In the genomic region with DNA sequence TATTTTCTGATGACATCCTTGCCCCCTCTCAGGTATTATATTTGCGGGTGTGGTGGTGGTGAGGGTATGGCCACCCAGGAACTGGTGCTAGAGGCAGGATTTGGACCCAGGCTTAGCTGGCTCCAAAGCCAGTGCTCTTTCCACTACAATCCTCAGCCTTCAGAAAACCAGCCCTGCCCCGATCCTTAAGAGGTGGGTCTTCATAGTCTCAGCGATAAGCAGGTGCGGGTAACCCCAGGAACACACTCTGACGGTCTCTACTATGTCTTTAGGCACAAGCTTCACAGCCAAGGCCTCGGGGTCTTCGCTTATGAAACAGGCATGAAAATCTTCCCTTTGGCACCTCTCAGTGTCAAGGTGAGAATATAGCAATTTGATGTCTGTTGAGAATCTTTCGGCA, we compare ENCODE assay signal across 19 cellular contexts.
DNase-seq lines count a peak whose midpoint lies in the region; ATAC-seq, FAIRE-seq and TF ChIP-seq lines count a peak whose summit lies in the region.
"Had no signal": no experiment of that assay in that cellular context is flagged by ENCODE, and none has a peak within 500 bp of the region (broad histone marks: within the 10 kb centered on the region; RNA-seq: fewer than 3 reads in every experiment).

No MANE protein-coding gene starts in this region.

- no peaks in the 10 kb centered on the region for H3K4me1 Mint-ChIP-seq in type B pancreatic cell (ENCODE audit: unreplicated experiment)
- H3K4me1 Mint-ChIP-seq: CD4-positive, alpha-beta memory T cell had no signal

- H3K14ac ChIP-seq in H1 (ENCODE audit: insufficient read length): no peak overlapping the region

- H3K4me2 ChIP-seq in H1 (ENCODE audit: insufficient read depth in 1 of 2, low read depth in 2 of 2, low read length in 2 of 2): no peak overlapping the region

- no peak overlapping the region for H2BK15ac ChIP-seq in H1 (ENCODE audit: low read length)

- H3K27me3 Mint-ChIP-seq in type B pancreatic cell: peaks cover 11% of the 10 kb centered on the region

- H2AFZ ChIP-seq in H1 (ENCODE audit: low read length): no peak overlapping the region
- H2AFZ ChIP-seq: GM23248 had no signal

- no peak for TF ChIP-seq POLR2A in H1 (IDR thresholded peaks at IDR 0.05; ENCODE audit: control extremely low read depth in 1 of 2, low read depth in 2 of 2, low read length in 2 of 2)

- no peak for TF ChIP-seq CTCF in bronchial epithelial cell (IDR thresholded peaks at IDR 0.05; ENCODE audit: insufficient read depth, low read length, severe bottlenecking)
- no peak for TF ChIP-seq CTCF in H1 (IDR thresholded peaks at IDR 0.05; ENCODE audit: control extremely low read depth in 1 of 3, insufficient read depth in 1 of 3, low read depth in 1 of 3, low read length in 3 of 3)
- no peak for TF ChIP-seq CTCF in type B pancreatic cell (conservative IDR thresholded peaks at IDR 0.05)

- H2AK5ac ChIP-seq in H1 (ENCODE audit: low read depth, low read length): no peak overlapping the region

- no peak for TF ChIP-seq EP300 in H1 (IDR thresholded peaks at IDR 0.05; ENCODE audit: borderline replicate concordance in 1 of 2, low read depth in 2 of 2, low read length in 2 of 2)

- H3K36me3 Mint-ChIP-seq in type B pancreatic cell: no peaks in the 10 kb centered on the region
- H3K36me3 Mint-ChIP-seq: CD4-positive, alpha-beta memory T cell had no signal

- H4K20me1 ChIP-seq in H1 (replicated peaks in 1 of 2; ENCODE audit: control insufficient read depth in 1 of 2, insufficient read depth in 2 of 2, low read length in 2 of 2): no peaks in the 10 kb centered on the region

- no peak overlapping the region for H3K4me3 Mint-ChIP-seq in type B pancreatic cell
- H3K4me3 Mint-ChIP-seq: CD4-positive, alpha-beta memory T cell; H9 had no signal

- no peak overlapping the region for H2BK12ac ChIP-seq in H1 (ENCODE audit: low read depth, low read length)

- H2BK20ac ChIP-seq in H1 (ENCODE audit: low read length): no peak overlapping the region

- no peaks in the 10 kb centered on the region for H3K4me1 ChIP-seq in H1 (replicated peaks in 1 of 4; ENCODE audit: control insufficient read depth in 3 of 4, insufficient read depth in 4 of 4, low read length in 3 of 4)

- H3K4ac ChIP-seq in H1 (replicated peaks; ENCODE audit: insufficient read length, low read depth, low read length): no peak overlapping the region

- H3K18ac ChIP-seq in H1 (ENCODE audit: extremely low read depth, low read length): no peak overlapping the region

- H3K79me2 ChIP-seq in H1 (ENCODE audit: control insufficient read depth in 1 of 2, insufficient read depth in 2 of 2, low read length in 2 of 2): no peaks in the 10 kb centered on the region

- H3K27ac ChIP-seq in H1 (ENCODE audit: low read depth, low read length): no peak overlapping the region
- H3K27ac ChIP-seq: GM23248 had no signal

- no peaks in the 10 kb centered on the region for H3K36me3 ChIP-seq in bronchial epithelial cell (ENCODE audit: control insufficient read depth, insufficient read depth, low read length)
- no peaks in the 10 kb centered on the region for H3K36me3 ChIP-seq in H1 (ENCODE audit: control insufficient read depth in 2 of 4, insufficient read depth in 4 of 4, low read length in 3 of 4)

- POLR2A ChIA-PET in H1 (lab: Charles Lee; ENCODE audit: partially characterized antibody): interaction anchor here (2.1 kb wide), 1 partner anchor 9 kb away, joined by 5 read pairs; no protein-coding TSS in a partner anchor

- TF ChIP-seq RAD21 in H1 (IDR thresholded peaks at IDR 0.05 in 1 of 2, conservative IDR thresholded peaks at IDR 0.05 in 1 of 2; ENCODE audit: low read depth in 2 of 2, low read length in 2 of 2): peak; percentile 16 to 44; a peak in 3 of 4 replicates

- 84% methylated on average over 8 of the region's 8 CpGs; no CpG with 5 or more reads in 1 of the 2 experiments for WGBS in H1 (ENCODE audit: extremely low coverage in 1 of 2, insufficient coverage in 1 of 2, insufficient read length in 1 of 2, insufficient replicate concordance in 2 of 2, low coverage in 1 of 2, low lambda C conversion rate in 2 of 2, missing lambda C conversion rate in 1 of 2), 2 experiments

- no peaks in the 10 kb centered on the region for H3K9me3 ChIP-seq in H1 (ENCODE audit: insufficient read depth in 2 of 2, low read depth in 1 of 2, low read length in 1 of 2)

- no peak for ATAC-seq in HG03139 (IDR thresholded peaks at IDR 0.05; ENCODE audit: unreplicated experiment)
- ATAC-seq: HCT116 had no signal

- H3K27ac Mint-ChIP-seq in type B pancreatic cell: no peak overlapping the region
- H3K27ac Mint-ChIP-seq: CD4-positive, alpha-beta memory T cell had no signal

- no peaks in the 10 kb centered on the region for H3K9me3 Mint-ChIP-seq in type B pancreatic cell
- H3K9me3 Mint-ChIP-seq: H9 had no signal

- no peak overlapping the region for H4K8ac ChIP-seq in H1 (ENCODE audit: extremely low read depth, insufficient read depth, low read length)

- H3K23ac ChIP-seq in H1 (ENCODE audit: insufficient read length): no peak overlapping the region

- H4K5ac ChIP-seq in H1 (ENCODE audit: insufficient read length, low read depth, low read length): no peak overlapping the region

- no peak overlapping the region for H2BK5ac ChIP-seq in H1 (ENCODE audit: low read depth, low read length)

- CTCF ChIA-PET in H1 (lab: Charles Lee; ENCODE audit: partially characterized antibody): interaction anchor here (0.6 to 5.6 kb wide), 9 partner anchors 15 to 617 kb away, joined by 3 to 32 read pairs (median 3); no protein-coding TSS in a partner anchor

- H3K27me3 ChIP-seq in bronchial epithelial cell (ENCODE audit: control insufficient read depth, insufficient read depth, low read length) (peaks cover 3% of the 10 kb centered on the region), H1 (replicated peaks in 1 of 4; ENCODE audit: control insufficient read depth in 3 of 4, extremely low read depth in 1 of 4, insufficient read depth in 3 of 4, low read length in 3 of 4) (no peaks in the 10 kb centered on the region)

- no peak overlapping the region for H4K91ac ChIP-seq in H1 (replicated peaks; ENCODE audit: insufficient read length, low read length)

- no peak for DNase-seq in bronchial epithelial cell (ENCODE audit: low read depth)
- no peak for DNase-seq in H1 (ENCODE audit: low read depth in 1 of 2, low spot score in 2 of 2)
- peak; percentile 5 for DNase-seq in iPS-NIHi7 (ENCODE audit: extremely low spot score)
- DNase-seq in type B pancreatic cell (ENCODE audit: extremely low spot score, unreplicated experiment): peak; percentile 27
- DNase-seq in DMS 273 treated with DMSO at 0.1 percent for 48 hours (lab: John Stamatoyannopoulos, UW): no peak
- no peak for DNase-seq in SIG-M5 (lab: John Stamatoyannopoulos, UW)
- DNase-seq: C1 segment of cervical spinal cord; Calu3; CD4-positive, alpha-beta memory T cell; COR-L47; DMS153; DND-41; GM23248; H9 had no signal

- H3K23me2 ChIP-seq in H1 (ENCODE audit: low read depth, low read length): no peaks in the 10 kb centered on the region

- no peaks in the 10 kb centered on the region for H3K79me1 ChIP-seq in H1 (ENCODE audit: low read depth, low read length)

- no peak overlapping the region for H2BK120ac ChIP-seq in H1 (replicated peaks; ENCODE audit: low read depth, low read length)

- H3K4me3 ChIP-seq in bronchial epithelial cell (ENCODE audit: low read depth, low read length): no peak overlapping the region
- H3K4me3 ChIP-seq in H1 (ENCODE audit: extremely low read depth in 1 of 4, insufficient read depth in 2 of 4, low read depth in 3 of 4, low read length in 4 of 4): no peak overlapping the region
- H3K4me3 ChIP-seq: GM23248 had no signal

- H3K56ac ChIP-seq in H1 (replicated peaks; ENCODE audit: insufficient read length, low read depth, low read length): no peak overlapping the region

- H3K9ac ChIP-seq in H1 (replicated peaks in 1 of 4; ENCODE audit: extremely low read depth in 1 of 4, low read depth in 3 of 4, low read length in 3 of 4): no peak overlapping the region
- H3K9ac ChIP-seq: GM23248 had no signal

- FAIRE-seq in bronchial epithelial cell (lab: Jason Lieb, UNC) (peak; percentile 73), H1 (lab: Jason Lieb, UNC) (no peak)
- FAIRE-seq: G401.6, GM12892, GM19239 had no signal

TF ChIP-seq in H1, 55 proteins besides CTCF, POLR2A, EP300 and RAD21 (continues in another document):
- TF ChIP-seq EGR1 (IDR thresholded peaks at IDR 0.05; ENCODE audit: borderline replicate concordance, low read depth, low read length): no peak
- no peak for TF ChIP-seq SIN3A (conservative IDR thresholded peaks at IDR 0.05 in 1 of 2, IDR thresholded peaks at IDR 0.05 in 1 of 2; ENCODE audit: low read depth in 1 of 2, low read length in 2 of 2)
- TF ChIP-seq TAF1 (IDR thresholded peaks at IDR 0.05; ENCODE audit: low read depth, low read length): no peak
- no peak for TF ChIP-seq HDAC2 (IDR thresholded peaks at IDR 0.05; ENCODE audit: borderline replicate concordance in 1 of 2, low read depth in 2 of 2, low read length in 2 of 2)
- TF ChIP-seq CHD1 (IDR thresholded peaks at IDR 0.05; ENCODE audit: low read depth, low read length): no peak
- TF ChIP-seq SP4 (IDR thresholded peaks at IDR 0.05; ENCODE audit: low read length): no peak
- TF ChIP-seq SUZ12 (IDR thresholded peaks at IDR 0.05; ENCODE audit: low read length): no peak
- TF ChIP-seq NRF1 (IDR thresholded peaks at IDR 0.05; ENCODE audit: low read depth, low read length): no peak
- no peak for TF ChIP-seq SIX5 (IDR thresholded peaks at IDR 0.05; ENCODE audit: low read depth, low read length)

Comparison
In these comparisons a context has a peak if more than half of its experiments do, and no peak if none do; other contexts are left out.
1. DNase-seq: peak in iPS-NIHi7 (single experiment) and type B pancreatic cell (single experiment); none in bronchial epithelial cell (single experiment), H1 (0 of 2), DMS 273 treated with DMSO at 0.1 percent for 48 hours (single experiment) and SIG-M5 (single experiment).